Comparison of ENCODE assay signal across 20 cellular contexts in the genomic region with DNA sequence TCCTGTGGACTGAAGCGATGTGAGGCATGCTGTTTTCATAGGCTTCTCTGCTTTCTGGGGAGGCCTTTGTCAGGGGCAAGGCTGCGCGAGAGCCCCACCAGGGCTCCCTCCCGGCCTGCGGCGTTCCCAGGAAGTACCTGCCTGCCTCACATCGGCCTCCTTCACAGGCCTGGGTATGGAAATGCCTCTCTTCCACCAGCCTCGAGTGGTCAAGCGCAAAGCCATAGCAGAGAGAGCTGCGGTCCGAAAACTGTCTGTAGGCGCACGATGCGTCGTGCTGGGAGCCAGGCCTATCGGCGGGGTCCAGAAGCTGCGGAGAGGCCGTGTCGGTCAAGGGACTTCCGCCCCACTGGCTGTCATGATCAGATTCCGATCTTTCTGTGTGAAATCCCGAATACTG.
DNase-seq lines count a peak whose midpoint lies in the region; ATAC-seq and TF ChIP-seq lines count a peak whose summit lies in the region.
"Had no signal": no experiment of that assay in that cellular context is flagged by ENCODE, and none has a peak within 500 bp of the region (broad histone marks: within the 10 kb centered on the region; RNA-seq: fewer than 3 reads in every experiment).

No MANE protein-coding gene starts in this region.

- TF ChIP-seq CTCF in neural crest cell (conservative IDR thresholded peaks at IDR 0.05) = no peak
- no peak for TF ChIP-seq CTCF in progenitor cell of endocrine pancreas (IDR thresholded peaks at IDR 0.05; ENCODE audit: unreplicated experiment)
- TF ChIP-seq CTCF in brain microvascular endothelial cell (IDR thresholded peaks at IDR 0.05; ENCODE audit: low read depth, low read length, missing control alignments) = no peak

- ATAC-seq in left ventricle myocardium superior (no peak), right cardiac atrium (no peak), HG03135 (IDR thresholded peaks at IDR 0.05; ENCODE audit: unreplicated experiment) (no peak)
- ATAC-seq: CD8-positive, alpha-beta T cell had no signal

- H3K4me3 ChIP-seq in right cardiac atrium (ENCODE audit: low read length) (no peak overlapping the region), brain microvascular endothelial cell (ENCODE audit: low read depth, low read length) (no peak overlapping the region), MG63 (no peak overlapping the region)
- H3K4me3 ChIP-seq: BLaER1, GM23248, HAP-1 had no signal

- H3K4me1 Mint-ChIP-seq in neural crest cell (no peaks in the 10 kb centered on the region), progenitor cell of endocrine pancreas (ENCODE audit: low read depth) (no peaks in the 10 kb centered on the region)
- H3K4me1 Mint-ChIP-seq: B cell; CD4-positive, CD25-positive, alpha-beta regulatory T cell had no signal

- DNase-seq in left ventricle myocardium superior (peak; percentile 19), right cardiac atrium (no peak), neural crest cell (ENCODE audit: low read depth, low spot score) (no peak), progenitor cell of endocrine pancreas (ENCODE audit: low spot score, unreplicated experiment) (no peak), substantia nigra (lab: John Stamatoyannopoulos, UW) (no peak), brain microvascular endothelial cell (no peak), MG63 (no peak)
- DNase-seq: Caco-2; CD4-positive, CD25-positive, alpha-beta regulatory T cell; CD8-positive, alpha-beta T cell; DMS153; DND-41; GM23248; HFFc6 had no signal

- H3K27ac Mint-ChIP-seq in neural crest cell (ENCODE audit: unreplicated experiment) (peak overlapping the region; percentile 29), progenitor cell of endocrine pancreas (peak overlapping the region; percentile 39)
- H3K27ac Mint-ChIP-seq: B cell; CD4-positive, CD25-positive, alpha-beta regulatory T cell; CD8-positive, alpha-beta T cell; HFFc6 had no signal

- peaks cover 3% of the 10 kb centered on the region for H3K9me3 Mint-ChIP-seq in neural crest cell
- H3K9me3 Mint-ChIP-seq in progenitor cell of endocrine pancreas (ENCODE audit: low read depth) = peaks cover 6% of the 10 kb centered on the region
- H3K9me3 Mint-ChIP-seq: CD8-positive, alpha-beta T cell; HFFc6 had no signal

- H3K27ac ChIP-seq in right cardiac atrium (ENCODE audit: low read length) = no peak overlapping the region
- no peak overlapping the region for H3K27ac ChIP-seq in substantia nigra (ENCODE audit: low read depth, low read length, poor library complexity, severe bottlenecking)
- no peak overlapping the region for H3K27ac ChIP-seq in brain microvascular endothelial cell
- H3K27ac ChIP-seq: 22Rv1, BLaER1, C4-2B, GM23248 had no signal

- intact Hi-C loops in left ventricle myocardium superior (cut with micrococcal nuclease) (no loop called here), right cardiac atrium (cut with DNase I) (no loop called here)

- H3K27me3 Mint-ChIP-seq in neural crest cell (ENCODE audit: low read depth) = no peaks in the 10 kb centered on the region
- H3K27me3 Mint-ChIP-seq in progenitor cell of endocrine pancreas = no peaks in the 10 kb centered on the region

- H3K4me3 Mint-ChIP-seq in neural crest cell = no peak overlapping the region
- no peak overlapping the region for H3K4me3 Mint-ChIP-seq in progenitor cell of endocrine pancreas (ENCODE audit: low read depth)
- H3K4me3 Mint-ChIP-seq: B cell; CD4-positive, CD25-positive, alpha-beta regulatory T cell; CD8-positive, alpha-beta T cell; HFFc6 had no signal

- WGBS in right cardiac atrium = 92% methylated on average over 23 of the region's 23 CpGs

- no peaks in the 10 kb centered on the region for H3K4me1 ChIP-seq in right cardiac atrium (ENCODE audit: control insufficient read depth, insufficient read depth, low read length)
- H3K4me1 ChIP-seq: BLaER1, Caco-2, HAP-1 had no signal

- H3K36me3 ChIP-seq in brain microvascular endothelial cell (replicated peaks) = no peaks in the 10 kb centered on the region
- peaks cover 14% of the 10 kb centered on the region for H3K36me3 ChIP-seq in MG63
- H3K36me3 ChIP-seq: BLaER1, HAP-1 had no signal

- H3K9me3 ChIP-seq in right cardiac atrium (ENCODE audit: control insufficient read depth, low read length) = no peaks in the 10 kb centered on the region
- H3K9me3 ChIP-seq in MG63 = no peaks in the 10 kb centered on the region
- H3K9me3 ChIP-seq: BLaER1, Caco-2, HAP-1 had no signal

- H3K27me3 ChIP-seq in right cardiac atrium (ENCODE audit: control insufficient read depth, insufficient read depth) (no peaks in the 10 kb centered on the region), brain microvascular endothelial cell (replicated peaks) (no peaks in the 10 kb centered on the region), MG63 (no peaks in the 10 kb centered on the region)
- H3K27me3 ChIP-seq: BLaER1 had no signal

- no peaks in the 10 kb centered on the region for H3K36me3 Mint-ChIP-seq in neural crest cell (ENCODE audit: low read depth)
- H3K36me3 Mint-ChIP-seq in progenitor cell of endocrine pancreas (ENCODE audit: insufficient read depth) = peaks cover 2% of the 10 kb centered on the region
- H3K36me3 Mint-ChIP-seq: CD4-positive, CD25-positive, alpha-beta regulatory T cell; CD8-positive, alpha-beta T cell had no signal

- in situ Hi-C loops in brain microvascular endothelial cell (cut with HindIII; ENCODE audit: low pct_ligation_motif_present, low sequenced_read_pairs) = no loop called here
